Comparison of ENCODE assay signal across 17 cellular contexts in genomic region chr15:87609909-87610308, GRCh38.
A peak's percentile ranks its signal among the peaks of the same experiment; 100 is the strongest.
DNase-seq lines count a peak whose midpoint lies in the region; ATAC-seq and TF ChIP-seq lines count a peak whose summit lies in the region.
"Had no signal": no experiment of that assay in that cellular context is flagged by ENCODE, and none has a peak within 500 bp of the region (broad histone marks: within the 10 kb centered on the region; RNA-seq: fewer than 3 reads in every experiment).

No MANE protein-coding gene starts in this region.

- H3K27ac ChIP-seq in AG04450 (ENCODE audit: low read depth, low read length): peak overlapping the region; percentile 66
- H3K27ac ChIP-seq in RWPE1: peak overlapping the region; percentile 74
- H3K27ac ChIP-seq: sigmoid colon had no signal

- TF ChIP-seq CTCF in AG04450 (IDR thresholded peaks at IDR 0.05; ENCODE audit: low read depth, low read length) (no peak), RWPE1 (conservative IDR thresholded peaks at IDR 0.05; ENCODE audit: low read depth) (no peak), fibroblast of pulmonary artery (IDR thresholded peaks at IDR 0.05; ENCODE audit: low read length, missing control alignments) (no peak), mesothelial cell of epicardium (IDR thresholded peaks at IDR 0.05; ENCODE audit: unreplicated experiment) (no peak), GM10248 (IDR thresholded peaks at IDR 0.05; ENCODE audit: control extremely low read depth, extremely low read depth, low read depth, missing control alignments) (no peak)

- H3K9me3 ChIP-seq in AG04450 (ENCODE audit: control insufficient read depth, insufficient read depth, low read length): no peaks in the 10 kb centered on the region
- H3K9me3 ChIP-seq: mucosa of descending colon, sigmoid colon had no signal

- H3K4me3 Mint-ChIP-seq in mesothelial cell of epicardium: no peak overlapping the region

- H3K4me3 ChIP-seq in AG04450 (ENCODE audit: low read depth, low read length): no peak overlapping the region
- H3K4me3 ChIP-seq in fibroblast of pulmonary artery (replicated peaks; ENCODE audit: low read depth, low read length): peak overlapping the region; percentile 21
- H3K4me3 ChIP-seq: mucosa of descending colon, sigmoid colon had no signal

- no peaks in the 10 kb centered on the region for H3K36me3 Mint-ChIP-seq in mesothelial cell of epicardium
- H3K36me3 Mint-ChIP-seq: activated naive CD4-positive, alpha-beta T cell treated with anti-CD3 and anti-CD28 coated beads, Interleukin-2, amount 50 U/mL, for 72 hours had no signal

- CTCF ChIA-PET in AG04450 (lab: Charles Lee) (no interaction called here), RWPE1 (lab: Yijun Ruan, JAX) (no interaction called here), GM10248 (lab: Yijun Ruan, JAX) (interaction anchor here (1.4 kb wide), 1 partner anchor 13 kb away, joined by 3 read pairs; no protein-coding TSS in a partner anchor)

- POLR2A ChIA-PET in AG04450 (lab: Yijun Ruan, JAX): no interaction called here
- POLR2A ChIA-PET in RWPE1 (lab: Yijun Ruan, JAX; ENCODE audit: low non-redundant PET): no interaction called here
- POLR2A ChIA-PET in GM10248 (lab: Yijun Ruan, JAX): no interaction called here

- peak overlapping the region; percentile 11 for H3K27ac Mint-ChIP-seq in mesothelial cell of epicardium
- H3K27ac Mint-ChIP-seq: activated naive CD4-positive, alpha-beta T cell treated with anti-CD3 and anti-CD28 coated beads, Interleukin-2, amount 50 U/mL, for 72 hours had no signal

- no peaks in the 10 kb centered on the region for H3K9me3 Mint-ChIP-seq in mesothelial cell of epicardium
- H3K9me3 Mint-ChIP-seq: activated naive CD4-positive, alpha-beta T cell treated with anti-CD3 and anti-CD28 coated beads, Interleukin-2, amount 50 U/mL, for 72 hours had no signal

- no peaks in the 10 kb centered on the region for H3K27me3 Mint-ChIP-seq in mesothelial cell of epicardium (ENCODE audit: low read depth)

- DNase-seq in AG04450 (ENCODE audit: low read depth, low spot score) (no peak), RWPE1 (ENCODE audit: low spot score) (no peak), fibroblast of pulmonary artery (ENCODE audit: low read depth) (no peak), mesothelial cell of epicardium (ENCODE audit: low spot score in 2 of 2, unreplicated experiment in 2 of 2) (no peak), GM10248 (ENCODE audit: extremely low spot score) (no peak), NCI-H748 treated with DMSO at 0.1 percent for 48 hours (lab: John Stamatoyannopoulos, UW) (no peak), NCI-H345 treated with DMSO at 0.1 percent for 48 hours (lab: John Stamatoyannopoulos, UW; ENCODE audit: unreplicated experiment) (no peak)
- DNase-seq: activated CD4-positive, alpha-beta T cell treated with anti-CD3 and anti-CD28 coated beads, Interleukin-2, amount 50 U/mL, for 48 hours; activated T-cell treated with anti-CD3 and anti-CD28 coated beads, Interleukin-2, amount 50 U/mL, for 48 hours; mucosa of descending colon; NCI-H2029 treated with DMSO at 0.1 percent for 48 hours; NCI-H526; occipital lobe; sigmoid colon had no signal

- H3K27me3 ChIP-seq in AG04450 (ENCODE audit: control insufficient read depth, insufficient read depth, low read length): no peaks in the 10 kb centered on the region
- H3K27me3 ChIP-seq: sigmoid colon had no signal

- ATAC-seq in GM18867 (IDR thresholded peaks at IDR 0.05; ENCODE audit: unreplicated experiment): no peak
- ATAC-seq: activated naive CD4-positive, alpha-beta T cell treated with anti-CD3 and anti-CD28 coated beads, Interleukin-2, amount 50 U/mL, for 72 hours; PC-3 had no signal

- H3K4me1 Mint-ChIP-seq in mesothelial cell of epicardium: peaks cover 28% of the 10 kb centered on the region
